Comparison of ENCODE assay signal across 16 cellular contexts in the genomic region with DNA sequence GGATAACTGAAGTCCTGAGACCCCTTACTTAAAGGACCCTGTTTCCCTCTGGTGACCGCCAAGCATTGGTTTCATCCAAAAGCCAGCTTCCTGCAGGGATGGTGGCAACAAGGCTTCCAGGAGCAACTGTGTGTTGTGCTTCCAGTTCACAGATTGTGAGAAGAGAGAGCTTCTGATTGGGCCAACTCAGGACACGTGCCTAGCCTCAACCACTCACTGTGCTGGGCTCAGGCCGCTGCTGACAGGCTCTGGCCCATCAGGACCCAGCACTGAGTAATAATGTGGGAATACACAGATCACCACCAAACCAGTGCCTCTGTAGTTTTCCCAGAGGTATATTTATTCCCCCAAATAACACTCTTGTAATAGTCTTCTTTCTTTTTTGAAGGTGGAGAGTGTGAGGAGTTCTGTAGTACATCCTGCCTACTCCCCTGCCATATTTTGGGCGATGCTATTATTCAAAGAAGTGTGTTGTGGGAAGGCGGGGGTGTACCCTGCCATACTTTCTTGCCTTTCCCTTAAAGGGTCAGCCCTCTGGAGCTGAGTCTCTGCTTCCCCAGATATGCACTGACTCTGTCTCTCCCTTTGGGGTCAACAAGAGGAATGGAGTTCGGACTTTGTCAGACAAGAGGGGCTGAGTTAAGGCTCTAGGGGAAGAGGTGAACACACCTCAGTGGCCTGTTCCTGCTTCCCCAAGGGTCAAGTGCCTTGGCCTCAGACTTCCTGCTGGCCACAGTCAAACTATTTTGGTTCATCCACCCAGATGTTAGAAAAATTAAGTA. TPM values are rescaled to one million over a fixed set of nuclear protein-coding genes. Genes with fewer than 3 reads are reported as not detected.
DNase-seq lines count a peak whose midpoint lies in the region; ATAC-seq, FAIRE-seq and TF ChIP-seq lines count a peak whose summit lies in the region.
"Had no signal": no experiment of that assay in that cellular context is flagged by ENCODE, and none has a peak within 500 bp of the region (broad histone marks: within the 10 kb centered on the region; RNA-seq: fewer than 3 reads in every experiment).

No MANE protein-coding gene starts in this region.

- H3K9me3 ChIP-seq in CD8-positive, alpha-beta T cell (ENCODE audit: low read length), result no peaks in the 10 kb centered on the region
- H3K9me3 ChIP-seq in HCT116 (ENCODE audit: control insufficient read depth in 1 of 2, insufficient read depth in 1 of 2, low read depth in 1 of 2, low read length in 2 of 2), result no peaks in the 10 kb centered on the region
- H3K9me3 ChIP-seq in K562 (replicated peaks; ENCODE audit: control insufficient read depth, insufficient read depth, low read depth, low read length), result no peaks in the 10 kb centered on the region
- no peaks in the 10 kb centered on the region for H3K9me3 ChIP-seq in HAP-1
- H3K9me3 ChIP-seq: transverse colon had no signal

- TF ChIP-seq RAD21 in HCT116 (IDR thresholded peaks at IDR 0.05; ENCODE audit: low read depth) (no peak), K562 (CRISPR knock-in tag; conservative IDR thresholded peaks at IDR 0.05 in 1 of 2, IDR thresholded peaks at IDR 0.05 in 1 of 2) (no peak)

- CTCF ChIA-PET in CD8-positive, alpha-beta T cell (lab: Charles Lee), result no interaction called here
- CTCF ChIA-PET in HCT116 (lab: Charles Lee) (no interaction called here), K562 (lab: Yijun Ruan, JAX; ENCODE audit: low intra/inter-chr PET ratio) (no interaction called here)

- POLR2A ChIA-PET in CD8-positive, alpha-beta T cell (lab: Charles Lee), result interaction anchor here (1.0 to 1.9 kb wide), 2 partner anchors 23 to 46 kb away, joined by 4 read pairs; a partner anchor contains a TSS
- POLR2A ChIA-PET in HCT116 (lab: Charles Lee), result no interaction called here
- POLR2A ChIA-PET in K562 (lab: Yijun Ruan, JAX), result no interaction called here
- POLR2A ChIA-PET in naive thymus-derived CD8-positive, alpha-beta T cell (lab: Charles Lee), result interaction anchor here (0.8 to 2.9 kb wide), 6 partner anchors 14 to 46 kb away, joined by 3 to 14 read pairs (median 3); a partner anchor contains a TSS

- peaks cover 36% of the 10 kb centered on the region for H3K4me1 ChIP-seq in CD8-positive, alpha-beta T cell (ENCODE audit: insufficient read depth, low read length)
- peaks cover 14 to 17% of the 10 kb centered on the region in 2 experiments for H3K4me1 ChIP-seq in HCT116 (ENCODE audit: control insufficient read depth in 1 of 2, insufficient read depth in 2 of 2, low read length in 2 of 2)
- peaks cover 16 to 35% of the 10 kb centered on the region in 2 experiments for H3K4me1 ChIP-seq in K562 (replicated peaks in 1 of 2; ENCODE audit: control insufficient read depth in 2 of 2, insufficient read depth in 2 of 2, low read length in 2 of 2)
- H3K4me1 ChIP-seq in HAP-1, result no peaks in the 10 kb centered on the region
- H3K4me1 ChIP-seq: transverse colon had no signal

- FAIRE-seq in K562 (lab: Jason Lieb, UNC), result no peak
- FAIRE-seq: keratinocyte had no signal

- H3K9ac ChIP-seq in HCT116 (ENCODE audit: low read length) (no peak overlapping the region), K562 (ENCODE audit: insufficient read depth in 1 of 2, low read depth in 2 of 2, low read length in 2 of 2) (no peak overlapping the region)

- peak overlapping the region; percentile 57 for H3K27ac Mint-ChIP-seq in CD8-positive, alpha-beta T cell
- H3K27ac Mint-ChIP-seq in naive thymus-derived CD8-positive, alpha-beta T cell, result peak overlapping the region; percentile 38 to 94 (median 65)
- H3K27ac Mint-ChIP-seq: progenitor cell of endocrine pancreas had no signal

- no peaks in the 10 kb centered on the region for H3K27me3 Mint-ChIP-seq in CD8-positive, alpha-beta T cell (ENCODE audit: low read depth)
- no peaks in the 10 kb centered on the region for H3K27me3 Mint-ChIP-seq in naive thymus-derived CD8-positive, alpha-beta T cell

- H3K79me2 ChIP-seq in HCT116 (ENCODE audit: insufficient read depth, low read length) (no peaks in the 10 kb centered on the region), K562 (ENCODE audit: control insufficient read depth, insufficient read depth, low read length) (no peaks in the 10 kb centered on the region)

- in situ Hi-C loops in K562 (cut with MboI), result no loop called here
- in situ Hi-C loops in HAP-1 (cut with MboI; ENCODE audit: low sequenced_read_pairs), result no loop called here

- 70% methylated on average over 6 of the region's 6 CpGs for WGBS in K562 (ENCODE audit: insufficient coverage, low coverage, missing lambda C conversion rate)

- no peak for ATAC-seq in CD8-positive, alpha-beta T cell
- ATAC-seq in HCT116 (peak; percentile 39; the same call in 1 of the 2 replicates), K562 (peak; percentile 67)
- no peak for ATAC-seq in naive thymus-derived CD8-positive, alpha-beta T cell

- RAD21 ChIA-PET in HCT116 (lab: Charles Lee; ENCODE audit: low non-redundant PET in 1 of 2, low total read pairs in 2 of 2, uncharacterized antibody in 2 of 2, unreplicated experiment in 2 of 2), result no interaction called here

- peaks cover 77% of the 10 kb centered on the region for H3K36me3 Mint-ChIP-seq in CD8-positive, alpha-beta T cell
- peaks cover 0 to 30% (median 8%) of the 10 kb centered on the region in 3 donors for H3K36me3 Mint-ChIP-seq in naive thymus-derived CD8-positive, alpha-beta T cell

- intact Hi-C loops in CD8-positive, alpha-beta T cell (cut with DNase I, micrococcal nuclease), result loop anchor here in 1 of 2 experiments (5.0 kb wide), 1 partner anchor 64 kb away; no protein-coding TSS in a partner anchor
- intact Hi-C loops in HCT116 (cut with micrococcal nuclease) (no loop called here), K562 (cut with micrococcal nuclease) (no loop called here)

- no peak for DNase-seq in CD8-positive, alpha-beta T cell
- DNase-seq in HCT116 (ENCODE audit: low read depth, low spot score), result no peak
- peak in 1 of 4 experiments; percentile 26 for DNase-seq in K562 (ENCODE audit: extremely low read depth in 1 of 4, low spot score in 3 of 4)
- no peak for DNase-seq in naive thymus-derived CD8-positive, alpha-beta T cell
- no peak for DNase-seq in NOMO-1 (lab: John Stamatoyannopoulos, UW; ENCODE audit: unreplicated experiment in 2 of 2)
- no peak for DNase-seq in HAP-1 (ENCODE audit: low spot score in 2 of 2)
- no peak for DNase-seq in GM19238 (ENCODE audit: insufficient read length, low spot score)
- DNase-seq: activated gamma-delta T cell treated with Interleukin-2 at 50 U/mL for 16 hours, NCI-H1694 treated with DMSO at 0.1 percent for 48 hours, NCI-H526 treated with DMSO at 0.1 percent for 48 hours, transverse colon had no signal

- H3K4me2 ChIP-seq in HCT116 (ENCODE audit: low read length) (no peak overlapping the region), K562 (ENCODE audit: insufficient read depth, low read length) (no peak overlapping the region)

- H2AFZ ChIP-seq in HCT116 (ENCODE audit: low read depth, low read length, poor library complexity, severe bottlenecking) (no peak overlapping the region), K562 (ENCODE audit: low read depth, low read length) (peak overlapping the region; percentile 20; the same call in 1 of the 2 replicates)

- no peak overlapping the region for H3K4me3 ChIP-seq in CD8-positive, alpha-beta T cell (ENCODE audit: low read depth, low read length)
- no peak overlapping the region for H3K4me3 ChIP-seq in HCT116 (replicated peaks in 1 of 2; ENCODE audit: low read depth in 1 of 2, low read length in 2 of 2)
- no peak overlapping the region for H3K4me3 ChIP-seq in K562
- H3K4me3 ChIP-seq in HAP-1, result no peak overlapping the region
- H3K4me3 ChIP-seq: cardiac muscle cell, transverse colon had no signal

- no TSS peak for BruUV-seq in HCT116 (replicated peaks; lab: Mats Ljungman, UMichigan)
- BruUV-seq in K562 (replicated peaks; lab: Mats Ljungman, UMichigan), result no TSS peak

- no peak overlapping the region for H3K4me3 Mint-ChIP-seq in CD8-positive, alpha-beta T cell
- H3K4me3 Mint-ChIP-seq in naive thymus-derived CD8-positive, alpha-beta T cell, result no peak overlapping the region

- H3K27me3 ChIP-seq in CD8-positive, alpha-beta T cell (ENCODE audit: insufficient read depth, low read length), result no peaks in the 10 kb centered on the region
- peaks cover 7% of the 10 kb centered on the region; the same call in 1 of the 2 replicates for H3K27me3 ChIP-seq in HCT116 (ENCODE audit: insufficient read depth, low read length)
- no peaks in the 10 kb centered on the region for H3K27me3 ChIP-seq in K562 (ENCODE audit: control insufficient read depth in 2 of 2, insufficient read depth in 2 of 2, low read length in 2 of 2)
- no peaks in the 10 kb centered on the region for H3K27me3 ChIP-seq in HAP-1 (ENCODE audit: low read depth)
- H3K27me3 ChIP-seq: cardiac muscle cell, transverse colon had no signal

- no peaks in the 10 kb centered on the region for H3K9me3 Mint-ChIP-seq in CD8-positive, alpha-beta T cell
- no peaks in the 10 kb centered on the region for H3K9me3 Mint-ChIP-seq in naive thymus-derived CD8-positive, alpha-beta T cell

- H3K36me3 ChIP-seq in CD8-positive, alpha-beta T cell (ENCODE audit: insufficient read depth, low read length), result peaks cover 12% of the 10 kb centered on the region
- H3K36me3 ChIP-seq in HCT116 (ENCODE audit: control insufficient read depth in 1 of 2, insufficient read depth in 2 of 2, low read length in 2 of 2), result no peaks in the 10 kb centered on the region
- no peaks in the 10 kb centered on the region for H3K36me3 ChIP-seq in K562 (ENCODE audit: control insufficient read depth, insufficient read depth, low read length)
- H3K36me3 ChIP-seq in HAP-1 (replicated peaks), result no peaks in the 10 kb centered on the region
- H3K36me3 ChIP-seq: cardiac muscle cell, transverse colon had no signal

- peaks cover 85% of the 10 kb centered on the region for H3K4me1 Mint-ChIP-seq in CD8-positive, alpha-beta T cell (ENCODE audit: low read depth)
- H3K4me1 Mint-ChIP-seq in naive thymus-derived CD8-positive, alpha-beta T cell, result peaks cover 45 to 92% (median 80%) of the 10 kb centered on the region in 4 donors

- no peak overlapping the region for H3K27ac ChIP-seq in CD8-positive, alpha-beta T cell (ENCODE audit: low read depth, low read length)
- no peak overlapping the region for H3K27ac ChIP-seq in HCT116 (ENCODE audit: low read depth, low read length)
- peak overlapping the region; percentile 19; the same call in 1 of the 3 replicates for H3K27ac ChIP-seq in K562 (ENCODE audit: extremely low read depth, low read depth, low read length)
- H3K27ac ChIP-seq: C4-2B, cardiac muscle cell, transverse colon had no signal

- TF ChIP-seq POLR2A in HCT116 (IDR thresholded peaks at IDR 0.05; ENCODE audit: borderline replicate concordance, extremely low read depth, insufficient read depth, insufficient read length) (no peak), K562 (conservative IDR thresholded peaks at IDR 0.05) (no peak)

- H4K20me1 ChIP-seq in HCT116 (ENCODE audit: insufficient read depth) (no peaks in the 10 kb centered on the region), K562 (replicated peaks; ENCODE audit: control insufficient read depth, insufficient read depth, low read length) (no peaks in the 10 kb centered on the region)

- no peaks in the 10 kb centered on the region for H3K9me1 ChIP-seq in K562 (ENCODE audit: control insufficient read depth, insufficient read depth, low read length)

- no peak for TF ChIP-seq CTCF in CD8-positive, alpha-beta T cell (IDR thresholded peaks at IDR 0.05)
- TF ChIP-seq CTCF in HCT116 (IDR thresholded peaks at IDR 0.05 in 2 of 3, conservative IDR thresholded peaks at IDR 0.05 in 1 of 3; ENCODE audit: borderline replicate concordance in 1 of 3, insufficient read depth in 1 of 3, low read depth in 2 of 3, low read length in 2 of 3) (no peak), K562 (IDR thresholded peaks at IDR 0.05 in 2 of 3, conservative IDR thresholded peaks at IDR 0.05 in 1 of 3; ENCODE audit: insufficient read depth in 2 of 3, low read depth in 1 of 3, low read length in 3 of 3) (no peak)

- no peak for TF ChIP-seq EP300 in K562 (IDR thresholded peaks at IDR 0.05; ENCODE audit: low read length)

- no peaks in the 10 kb centered on the region for H3K9me2 ChIP-seq in HCT116 (ENCODE audit: insufficient read depth)

RNA-seq across cellular contexts. Expression of a gene that starts 23.2 kb away (rescaled TPM):
- 100 to 1,000 TPM; 128 to 129 TPM for total RNA-seq in CD8-positive, alpha-beta T cell
- total RNA-seq in HCT116 (2021; ENCODE audit: unreplicated experiment) (0.52 TPM), K562 (2014; rRNA removed) (7.5 and 10.4 TPM in 2 replicates), K562 (2014; rRNA removed; fragmentation: Illumina TruSeq; extraction: Trizol) (6.7 and 6.8 TPM in 2 replicates), K562 (2015; rRNA removed; fragmentation: Illumina TruSeq; extraction: Trizol) (6.7 TPM in 2 replicates), K562 (2021) (9.4 and 11.5 TPM in 2 replicates)
- 0.01 TPM in 1 of 2 replicates, not detected in the other for polyA plus RNA-seq in HCT116 (2012)
- 2.3 and 4.1 TPM in 2 replicates for total RNA-seq in K562 (2011; cell fraction: chromatin; rRNA removed; ENCODE audit: low replicate concordance)
- total RNA-seq in K562 (2011; cell fraction: nucleolus; rRNA removed), result 2.7 and 3.0 TPM in 2 replicates
- 3.3 and 4.4 TPM in 2 replicates for total RNA-seq in K562 (2011; cell fraction: nucleoplasm; rRNA removed)
- polyA plus RNA-seq in K562 (2011; rRNA removed) (6.8 and 7.1 TPM in 2 replicates), K562 (2014; fragmentation: Illumina TruSeq; extraction: Trizol) (7.9 and 8.9 TPM in 2 replicates), K562 (2014; fragmentation: Nextera tagmentation; extraction: Ambion mirVana) (1 to 10 TPM; 1.5 to 2.3 TPM), K562 (2014; rRNA removed) (6.2 and 6.5 TPM in 2 replicates)
- 4.8 and 6.9 TPM in 2 replicates for polyA plus RNA-seq in K562 (2011; cell fraction: cytosol; rRNA removed)
- 3.6 and 5.2 TPM in 2 replicates for polyA plus RNA-seq in K562 (2011; cell fraction: nucleus; rRNA removed)
- polyA plus RNA-seq in K562 (2012), result 6.1 and 20.4 TPM in 2 replicates
- polyA minus RNA-seq in K562 (2011; rRNA and poly(A)+ RNA removed), result 8.5 and 9.7 TPM in 2 replicates
- 4.7 and 6.5 TPM in 2 replicates for polyA minus RNA-seq in K562 (2011; cell fraction: cytosol; rRNA and poly(A)+ RNA removed)
- polyA minus RNA-seq in K562 (2011; cell fraction: nucleus; rRNA and poly(A)+ RNA removed), result 1.2 and 2.7 TPM in 2 replicates
- 10 to 100 TPM; 31.4 to 33.6 TPM for total RNA-seq in naive thymus-derived CD8-positive, alpha-beta T cell
- polyA plus RNA-seq in naive thymus-derived CD8-positive, alpha-beta T cell, result 10 to 100 TPM in 2 of 3 donors, 1 to 10 TPM in 1; 9.7 to 15.6 (median 13.4) TPM
- total RNA-seq: M059J, progenitor cell of endocrine pancreas had no signal
- polyA plus RNA-seq: cardiac muscle cell, keratinocyte had no signal

Comparison
In these comparisons a context has a peak if more than half of its experiments do, and no peak if none do; other contexts are left out.
1. ATAC-seq: peak in HCT116 (single experiment) and K562 (single experiment); none in CD8-positive, alpha-beta T cell (single experiment) and naive thymus-derived CD8-positive, alpha-beta T cell (0 of 2).
2. POLR2A ChIA-PET loops: an anchor here in CD8-positive, alpha-beta T cell (1.0 to 1.9 kb wide) and naive thymus-derived CD8-positive, alpha-beta T cell (0.8 to 2.9 kb wide); none called in HCT116 and K562.